ENCODE assay signal across 11 cellular contexts in genomic region chr2:218166791-218167190, GRCh38. TPM values are rescaled to one million over a fixed set of nuclear protein-coding genes. Genes with fewer than 3 reads are reported as not detected.
DNase-seq lines count a peak whose midpoint lies in the region; ATAC-seq and TF ChIP-seq lines count a peak whose summit lies in the region.
"Had no signal": no experiment of that assay in that cellular context is flagged by ENCODE, and none has a peak within 500 bp of the region (broad histone marks: within the 10 kb centered on the region; RNA-seq: fewer than 3 reads in every experiment).

Gene CXCR1, minus strand, starts transcription at chr2:218166962. Its CDS starts 1,751 bp downstream, at chr2:218165211.

- H3K27me3 Mint-ChIP-seq in activated CD4-positive, alpha-beta T cell treated with anti-CD3 and anti-CD28 coated beads, Interleukin-2, amount 10 ng/mL, durations not matched to agents 24 days and 14 days: peaks cover 41% of the 10 kb centered on the region
- peaks cover 5% of the 10 kb centered on the region for H3K27me3 Mint-ChIP-seq in dendritic cell treated with granulocyte-macrophage colony-stimulating factor and Interleukin-4, amounts not matched to agents 40 ng/mL and 50 ng/mL, for 4 days

- DNase-seq in SIG-M5 treated with dmso at 0.1 percent for 504 hours (lab: John Stamatoyannopoulos, UW; ENCODE audit: unreplicated experiment) (peak; percentile 73), SIG-M5 (lab: John Stamatoyannopoulos, UW) (no peak), tibial nerve (ENCODE audit: low spot score in 2 of 2) (no peak), HAP-1 (ENCODE audit: low spot score in 2 of 2) (no peak)
- peak; percentile 78 for DNase-seq in activated CD4-positive, alpha-beta T cell treated with anti-CD3 and anti-CD28 coated beads, Interleukin-2, amount 10 ng/mL, durations not matched to agents 24 days and 14 days
- DNase-seq in stimulated activated naive CD4-positive, alpha-beta T cell treated with Interleukin-2 at 50 U/mL for 16 hours (lab: John Stamatoyannopoulos, UW): peak; percentile 4
- DNase-seq: gastrocnemius medialis had no signal

- H3K4me3 ChIP-seq in tibial nerve (no peak within 1 kb of the TSS), HAP-1 (no peak within 1 kb of the TSS)
- H3K4me3 ChIP-seq: gastrocnemius medialis had no signal

- intact Hi-C loops in activated CD4-positive, alpha-beta T cell treated with anti-CD3 and anti-CD28 coated beads, Interleukin-2, amount 10 ng/mL, durations not matched to agents 24 days and 14 days (cut with micrococcal nuclease): no loop called here
- intact Hi-C loops in dendritic cell treated with granulocyte-macrophage colony-stimulating factor and Interleukin-4, amounts not matched to agents 40 ng/mL and 50 ng/mL, for 4 days (cut with micrococcal nuclease): loop anchor here (10.0 kb wide), 1 partner anchor 82 kb away; no protein-coding TSS in a partner anchor

- H3K36me3 Mint-ChIP-seq in activated CD4-positive, alpha-beta T cell treated with anti-CD3 and anti-CD28 coated beads, Interleukin-2, amount 10 ng/mL, durations not matched to agents 24 days and 14 days (ENCODE audit: low read depth): no peaks in the 10 kb centered on the region
- peaks cover 19% of the 10 kb centered on the region for H3K36me3 Mint-ChIP-seq in dendritic cell treated with granulocyte-macrophage colony-stimulating factor and Interleukin-4, amounts not matched to agents 40 ng/mL and 50 ng/mL, for 4 days (ENCODE audit: low read depth)

- ATAC-seq in GM18519 (IDR thresholded peaks at IDR 0.05; ENCODE audit: low FRiP score, unreplicated experiment): no peak
- ATAC-seq: gastrocnemius medialis had no signal

- peaks cover 27% of the 10 kb centered on the region for H3K4me1 Mint-ChIP-seq in activated CD4-positive, alpha-beta T cell treated with anti-CD3 and anti-CD28 coated beads, Interleukin-2, amount 10 ng/mL, durations not matched to agents 24 days and 14 days
- peaks cover 80% of the 10 kb centered on the region for H3K4me1 Mint-ChIP-seq in dendritic cell treated with granulocyte-macrophage colony-stimulating factor and Interleukin-4, amounts not matched to agents 40 ng/mL and 50 ng/mL, for 4 days (ENCODE audit: low read depth)

- peak within 1 kb of the TSS; percentile 45 for H3K4me3 Mint-ChIP-seq in activated CD4-positive, alpha-beta T cell treated with anti-CD3 and anti-CD28 coated beads, Interleukin-2, amount 10 ng/mL, durations not matched to agents 24 days and 14 days
- peak within 1 kb of the TSS; percentile 64 for H3K4me3 Mint-ChIP-seq in dendritic cell treated with granulocyte-macrophage colony-stimulating factor and Interleukin-4, amounts not matched to agents 40 ng/mL and 50 ng/mL, for 4 days
- H3K4me3 Mint-ChIP-seq: neural crest cell had no signal

- H3K9me3 Mint-ChIP-seq in activated CD4-positive, alpha-beta T cell treated with anti-CD3 and anti-CD28 coated beads, Interleukin-2, amount 10 ng/mL, durations not matched to agents 24 days and 14 days: no peaks in the 10 kb centered on the region
- H3K9me3 Mint-ChIP-seq in dendritic cell treated with granulocyte-macrophage colony-stimulating factor and Interleukin-4, amounts not matched to agents 40 ng/mL and 50 ng/mL, for 4 days: no peaks in the 10 kb centered on the region
- H3K9me3 Mint-ChIP-seq: neural crest cell had no signal

- H3K9me3 ChIP-seq in tibial nerve (no peaks in the 10 kb centered on the region), HAP-1 (no peaks in the 10 kb centered on the region; the same call in 1 of the 2 replicates)
- H3K9me3 ChIP-seq: gastrocnemius medialis had no signal

- peaks cover 0 to 10% of the 10 kb centered on the region in 2 donors for H3K27me3 ChIP-seq in tibial nerve
- peaks cover 33% of the 10 kb centered on the region for H3K27me3 ChIP-seq in HAP-1 (ENCODE audit: low read depth)
- H3K27me3 ChIP-seq: gastrocnemius medialis had no signal

- no peak within 1 kb of the TSS for H3K27ac ChIP-seq in tibial nerve
- H3K27ac ChIP-seq: gastrocnemius medialis had no signal

- no peak for TF ChIP-seq POLR2A in tibial nerve (IDR thresholded peaks at IDR 0.05)

- H3K27ac Mint-ChIP-seq in activated CD4-positive, alpha-beta T cell treated with anti-CD3 and anti-CD28 coated beads, Interleukin-2, amount 10 ng/mL, durations not matched to agents 24 days and 14 days: peak within 1 kb of the TSS; percentile 5
- peak within 1 kb of the TSS; percentile 74 for H3K27ac Mint-ChIP-seq in dendritic cell treated with granulocyte-macrophage colony-stimulating factor and Interleukin-4, amounts not matched to agents 40 ng/mL and 50 ng/mL, for 4 days

- no peak for TF ChIP-seq CTCF in tibial nerve (IDR thresholded peaks at IDR 0.05)

- in situ Hi-C loops in HAP-1 (cut with MboI; ENCODE audit: low sequenced_read_pairs): no loop called here

- H3K4me1 ChIP-seq in tibial nerve (peaks cover 0 to 5% (median 0%) of the 10 kb centered on the region in 4 donors), HAP-1 (no peaks in the 10 kb centered on the region)
- H3K4me1 ChIP-seq: gastrocnemius medialis had no signal

- 74 to 76% methylated on average over 3 of the region's 3 CpGs for WGBS in tibial nerve, 2 donors

- TF ChIP-seq EP300 in tibial nerve (IDR thresholded peaks at IDR 0.05): no peak

- H3K36me3 ChIP-seq in tibial nerve (no peaks in the 10 kb centered on the region), HAP-1 (replicated peaks) (no peaks in the 10 kb centered on the region)
- H3K36me3 ChIP-seq: gastrocnemius medialis had no signal

RNA-seq across cellular contexts. Expression of gene CXCR1, which starts in this region (rescaled TPM):
- not detected in 2 replicates for total RNA-seq in activated CD4-positive, alpha-beta T cell treated with anti-CD3 and anti-CD28 coated beads, Interleukin-2, amount 10 ng/mL, durations not matched to agents 24 days and 14 days
- under 1 TPM in 2 of 4 donors, not detected in 2; 0.21 to 0.66 TPM for total RNA-seq in tibial nerve
- total RNA-seq: LHCN-M2, neural crest cell had no signal

Comparison
In these comparisons a context has a peak if more than half of its experiments do, and no peak if none do; other contexts are left out.
1. DNase-seq: peak in SIG-M5 treated with dmso at 0.1 percent for 504 hours (single experiment) and stimulated activated naive CD4-positive, alpha-beta T cell treated with Interleukin-2 at 50 U/mL for 16 hours (single experiment); none in SIG-M5 (single experiment), tibial nerve (0 of 2) and HAP-1 (0 of 2).
2. Peak in DNase-seq in activated CD4-positive, alpha-beta T cell treated with anti-CD3 and anti-CD28 coated beads, Interleukin-2, amount 10 ng/mL, durations not matched to agents 24 days and 14 days; RNA of the gene not detected or under 1 TPM.